ENCODE assay signal across 8 cellular contexts in genomic region chr17:13306310-13306962, GRCh38.
DNase-seq lines count a peak whose midpoint lies in the region; ATAC-seq and TF ChIP-seq lines count a peak whose summit lies in the region.

No MANE protein-coding gene starts in this region.

- no peaks in the 10 kb centered on the region for H3K4me1 Mint-ChIP-seq in CD4-positive, alpha-beta T cell (ENCODE audit: low read depth)

- intact Hi-C loops in CD4-positive, alpha-beta T cell (cut with DNase I, micrococcal nuclease) = no loop called here

- H3K27me3 Mint-ChIP-seq in CD4-positive, alpha-beta T cell = no peaks in the 10 kb centered on the region

- TF ChIP-seq CTCF in CD4-positive, alpha-beta T cell (IDR thresholded peaks at IDR 0.05) = no peak

- H3K27me3 ChIP-seq in iPS-20b (ENCODE audit: insufficient read depth, low read length) = no peaks in the 10 kb centered on the region
- H3K27me3 ChIP-seq in CD4-positive, alpha-beta T cell (ENCODE audit: control insufficient read depth, insufficient read depth, low read length) = no peaks in the 10 kb centered on the region

- H3K4me3 ChIP-seq in iPS-20b (ENCODE audit: low read length) = no peak overlapping the region

- H3K9me3 ChIP-seq in iPS-20b (ENCODE audit: insufficient read depth, low read depth, low read length) = peaks cover 10% of the 10 kb centered on the region; the same call in 1 of the 2 replicates
- H3K9me3 ChIP-seq in CD4-positive, alpha-beta T cell (ENCODE audit: control insufficient read depth, low read length) = no peaks in the 10 kb centered on the region

- peaks cover 8% of the 10 kb centered on the region for H3K9me3 Mint-ChIP-seq in CD4-positive, alpha-beta T cell

- no peak overlapping the region for H3K4me3 Mint-ChIP-seq in CD4-positive, alpha-beta T cell

- no peak overlapping the region for H3K9ac ChIP-seq in iPS-20b (ENCODE audit: low read depth, low read length)

- H3K36me3 ChIP-seq in iPS-20b (ENCODE audit: insufficient read depth, low read depth, low read length) = no peaks in the 10 kb centered on the region

- CTCF ChIA-PET in CD4-positive, alpha-beta T cell (lab: Charles Lee) = no interaction called here

- peak; percentile 5 for DNase-seq in COLO668 (lab: John Stamatoyannopoulos, UW; ENCODE audit: unreplicated experiment)
- peak; percentile 29 for DNase-seq in HuH-7 (ENCODE audit: low spot score)
- peak; percentile 6 for DNase-seq in T1000 (lab: John Stamatoyannopoulos, UW)
- DNase-seq in CD4-positive, alpha-beta T cell = no peak
- DNase-seq in NCI-H187 (lab: John Stamatoyannopoulos, UW) = no peak
- no peak for DNase-seq in nucleus accumbens (lab: John Stamatoyannopoulos, UW)

- H3K36me3 Mint-ChIP-seq in CD4-positive, alpha-beta T cell (ENCODE audit: low read depth) = no peaks in the 10 kb centered on the region

- ATAC-seq in HG02571 (IDR thresholded peaks at IDR 0.05; ENCODE audit: unreplicated experiment) = no peak
- no peak for ATAC-seq in CD4-positive, alpha-beta T cell (ENCODE audit: poor library complexity)

- H3K4me1 ChIP-seq in iPS-20b (ENCODE audit: insufficient read depth, low read length) = no peaks in the 10 kb centered on the region; the same call in 1 of the 2 replicates

- H3K27ac Mint-ChIP-seq in CD4-positive, alpha-beta T cell = no peak overlapping the region

- POLR2A ChIA-PET in CD4-positive, alpha-beta T cell (lab: Charles Lee) = no interaction called here

- peak overlapping the region; percentile 22 for H3K27ac ChIP-seq in iPS-20b (ENCODE audit: low read length)
- H3K27ac ChIP-seq in CD4-positive, alpha-beta T cell (ENCODE audit: low read depth, low read length) = no peak overlapping the region

Comparison
In these comparisons a context has a peak if more than half of its experiments do, and no peak if none do; other contexts are left out.
1. DNase-seq: peak in COLO668 (single experiment), HuH-7 (single experiment) and T1000 (single experiment); none in CD4-positive, alpha-beta T cell (0 of 10), NCI-H187 (0 of 2) and nucleus accumbens (0 of 56).